1 cellular context compared by ENCODE assay signal in the genomic region with DNA sequence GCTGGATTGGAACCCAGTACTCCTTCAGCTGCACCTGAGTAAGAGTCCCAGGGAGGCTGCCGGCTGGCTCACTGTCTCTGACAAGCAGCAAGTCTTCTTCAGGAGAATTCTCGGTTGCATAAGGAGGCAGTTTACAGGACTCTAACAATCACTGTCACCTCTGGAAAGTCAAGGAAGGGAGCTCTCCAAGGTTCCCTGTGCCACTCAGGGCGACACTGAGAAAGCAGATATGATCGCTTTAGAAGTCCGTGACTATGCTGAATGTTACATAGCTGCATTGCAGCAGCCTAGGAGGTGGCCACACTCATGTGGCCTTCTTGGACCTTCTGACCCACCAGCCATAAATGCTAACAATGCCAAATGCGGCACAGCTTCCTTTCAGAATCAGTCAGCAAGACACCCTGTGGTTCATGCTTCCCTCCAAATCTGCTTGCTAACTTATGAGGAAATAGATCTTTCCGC.
TF ChIP-seq lines count a peak whose summit lies in the region.

No MANE protein-coding gene starts in this region.

TF ChIP-seq in SK-N-SH, 30 proteins besides CTCF, POLR2A, EP300 and RAD21 (continued from another document):
- TF ChIP-seq, protein P1, sequence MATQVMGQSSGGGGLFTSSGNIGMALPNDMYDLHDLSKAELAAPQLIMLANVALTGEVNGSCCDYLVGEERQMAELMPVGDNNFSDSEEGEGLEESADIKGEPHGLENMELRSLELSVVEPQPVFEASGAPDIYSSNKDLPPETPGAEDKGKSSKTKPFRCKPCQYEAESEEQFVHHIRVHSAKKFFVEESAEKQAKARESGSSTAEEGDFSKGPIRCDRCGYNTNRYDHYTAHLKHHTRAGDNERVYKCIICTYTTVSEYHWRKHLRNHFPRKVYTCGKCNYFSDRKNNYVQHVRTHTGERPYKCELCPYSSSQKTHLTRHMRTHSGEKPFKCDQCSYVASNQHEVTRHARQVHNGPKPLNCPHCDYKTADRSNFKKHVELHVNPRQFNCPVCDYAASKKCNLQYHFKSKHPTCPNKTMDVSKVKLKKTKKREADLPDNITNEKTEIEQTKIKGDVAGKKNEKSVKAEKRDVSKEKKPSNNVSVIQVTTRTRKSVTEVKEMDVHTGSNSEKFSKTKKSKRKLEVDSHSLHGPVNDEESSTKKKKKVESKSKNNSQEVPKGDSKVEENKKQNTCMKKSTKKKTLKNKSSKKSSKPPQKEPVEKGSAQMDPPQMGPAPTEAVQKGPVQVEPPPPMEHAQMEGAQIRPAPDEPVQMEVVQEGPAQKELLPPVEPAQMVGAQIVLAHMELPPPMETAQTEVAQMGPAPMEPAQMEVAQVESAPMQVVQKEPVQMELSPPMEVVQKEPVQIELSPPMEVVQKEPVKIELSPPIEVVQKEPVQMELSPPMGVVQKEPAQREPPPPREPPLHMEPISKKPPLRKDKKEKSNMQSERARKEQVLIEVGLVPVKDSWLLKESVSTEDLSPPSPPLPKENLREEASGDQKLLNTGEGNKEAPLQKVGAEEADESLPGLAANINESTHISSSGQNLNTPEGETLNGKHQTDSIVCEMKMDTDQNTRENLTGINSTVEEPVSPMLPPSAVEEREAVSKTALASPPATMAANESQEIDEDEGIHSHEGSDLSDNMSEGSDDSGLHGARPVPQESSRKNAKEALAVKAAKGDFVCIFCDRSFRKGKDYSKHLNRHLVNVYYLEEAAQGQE (IDR thresholded peaks at IDR 0.05; ENCODE audit: low read depth, low read length): peak; percentile 88
